Comparison of ENCODE assay signal across 9 cellular contexts in the genomic region with DNA sequence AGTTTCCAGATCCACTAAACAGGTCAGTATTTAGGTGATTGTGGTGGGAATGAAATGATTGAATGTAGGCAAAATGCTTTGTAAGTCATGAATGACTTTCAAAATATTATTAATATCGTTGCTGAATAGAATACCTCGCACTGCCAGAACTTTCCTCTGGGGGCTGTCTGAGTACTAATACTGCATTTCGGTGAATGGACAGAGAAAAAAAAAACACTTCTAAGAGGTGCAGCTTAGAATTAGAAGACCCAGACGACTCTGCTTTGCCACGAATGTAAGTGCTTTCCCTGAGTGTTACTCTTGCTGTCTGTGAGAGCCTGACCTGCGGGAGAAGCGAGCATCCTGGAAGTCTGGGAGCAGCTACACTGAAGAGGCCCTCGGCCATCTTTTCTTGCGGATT.
DNase-seq lines count a peak whose midpoint lies in the region; ATAC-seq, FAIRE-seq and TF ChIP-seq lines count a peak whose summit lies in the region.
"Had no signal": no experiment of that assay in that cellular context is flagged by ENCODE, and none has a peak within 500 bp of the region (broad histone marks: within the 10 kb centered on the region; RNA-seq: fewer than 3 reads in every experiment).

No MANE protein-coding gene starts in this region.

- H4K20me1 ChIP-seq in osteoblast (ENCODE audit: insufficient read depth, low read length) = peaks cover 24% of the 10 kb centered on the region

- no peak for FAIRE-seq in GM12892 (lab: Jason Lieb, UNC)

- H3K4me3 Mint-ChIP-seq in endodermal cell = peak overlapping the region; percentile 39

- peak overlapping the region; percentile 63 for H2AFZ ChIP-seq in osteoblast (ENCODE audit: low read length)

- H3K36me3 ChIP-seq in BE2C (no peaks in the 10 kb centered on the region), endodermal cell (ENCODE audit: control insufficient read depth, insufficient read depth, low read length) (peaks cover 9% of the 10 kb centered on the region), osteoblast (ENCODE audit: insufficient read depth, low read length) (no peaks in the 10 kb centered on the region)

- H3K4me2 ChIP-seq in osteoblast (ENCODE audit: insufficient read depth, low read length) = peak overlapping the region; percentile 90

- H3K27me3 Mint-ChIP-seq in endodermal cell (ENCODE audit: insufficient read depth) = peaks cover 1% of the 10 kb centered on the region

- H3K4me1 Mint-ChIP-seq in endodermal cell = peaks cover 26% of the 10 kb centered on the region

- H3K4me1 ChIP-seq in BE2C = peaks cover 20% of the 10 kb centered on the region
- H3K4me1 ChIP-seq in endodermal cell (ENCODE audit: control insufficient read depth, insufficient read depth, low read length) = peaks cover 22% of the 10 kb centered on the region
- peaks cover 28% of the 10 kb centered on the region for H3K4me1 ChIP-seq in osteoblast (ENCODE audit: insufficient read depth, low read length)

- H3K9me3 ChIP-seq in BE2C (no peaks in the 10 kb centered on the region), endodermal cell (ENCODE audit: control insufficient read depth, low read length) (no peaks in the 10 kb centered on the region), osteoblast (ENCODE audit: low read depth, low read length) (no peaks in the 10 kb centered on the region)

- H3K9me3 Mint-ChIP-seq in endodermal cell = peaks cover 5% of the 10 kb centered on the region

- H3K9ac ChIP-seq in endodermal cell (ENCODE audit: extremely low read depth, low read length, poor library complexity, severe bottlenecking) = no peak overlapping the region

- peak; percentile 45 for TF ChIP-seq CTCF in BE2C (IDR thresholded peaks at IDR 0.05; ENCODE audit: low read depth, low read length)
- peak; percentile 45 for TF ChIP-seq CTCF in endodermal cell (conservative IDR thresholded peaks at IDR 0.05)
- peak; percentile 27 for TF ChIP-seq CTCF in osteoblast (IDR thresholded peaks at IDR 0.05; ENCODE audit: extremely low read depth, low read depth, low read length)

- no peak overlapping the region for H3K27ac Mint-ChIP-seq in endodermal cell

- no peak for DNase-seq in BE2C
- DNase-seq in NCI-H1105 treated with DMSO at 0.1 percent for 48 hours (lab: John Stamatoyannopoulos, UW) = peak; percentile 70
- DNase-seq in endodermal cell = no peak
- peak; percentile 17 for DNase-seq in osteoblast (ENCODE audit: insufficient read length, low spot score, missing footprints)
- DNase-seq in retina = no peak
- no peak for DNase-seq in GM12892 (ENCODE audit: insufficient read length)
- no peak for DNase-seq in activated naive CD4-positive, alpha-beta T cell treated with Interleukin-2 at 50 U/mL for 16 hours
- DNase-seq: activated gamma-delta T cell had no signal

- 88 to 89% methylated on average over 9 of the region's 9 CpGs for WGBS in endodermal cell (ENCODE audit: insufficient coverage in 1 of 2, insufficient read length in 1 of 2), 2 experiments

- H3K27ac ChIP-seq in endodermal cell (ENCODE audit: low read depth, low read length) (peak overlapping the region; percentile 69), osteoblast (ENCODE audit: low read depth, low read length) (peak overlapping the region; percentile 68)

- TF ChIP-seq POLR2A in GM12892 (IDR thresholded peaks at IDR 0.05; ENCODE audit: low read depth, low read length) = no peak

- peaks cover 54% of the 10 kb centered on the region for H3K79me2 ChIP-seq in osteoblast (ENCODE audit: insufficient read depth, low read length)

- H3K4me3 ChIP-seq in BE2C (ENCODE audit: low read depth, low read length) = peak overlapping the region; percentile 71
- H3K4me3 ChIP-seq in endodermal cell (ENCODE audit: low read length) = no peak overlapping the region
- H3K4me3 ChIP-seq in osteoblast (ENCODE audit: insufficient read depth, low read length) = peak overlapping the region; percentile 67

- H3K36me3 Mint-ChIP-seq in endodermal cell (ENCODE audit: low read depth) = peaks cover 2% of the 10 kb centered on the region

- ATAC-seq in HG03439 (IDR thresholded peaks at IDR 0.05; ENCODE audit: unreplicated experiment) = no peak

- H3K27me3 ChIP-seq in BE2C = no peaks in the 10 kb centered on the region
- H3K27me3 ChIP-seq in endodermal cell (ENCODE audit: control insufficient read depth, insufficient read depth, low read length, poor library complexity, severe bottlenecking) = no peaks in the 10 kb centered on the region
- H3K27me3 ChIP-seq in osteoblast (ENCODE audit: insufficient read depth, low read length) = no peaks in the 10 kb centered on the region

Comparison
In these comparisons a context has a peak if more than half of its experiments do, and no peak if none do; other contexts are left out.
1. DNase-seq: peak in NCI-H1105 treated with DMSO at 0.1 percent for 48 hours (single experiment) and osteoblast (single experiment); none in BE2C (single experiment), endodermal cell (single experiment), retina (single experiment), GM12892 (single experiment) and activated naive CD4-positive, alpha-beta T cell treated with Interleukin-2 at 50 U/mL for 16 hours (single experiment).
2. Peak in every context shown above with its lines, with median percentiles within 50 percentile points of each other: CTCF ChIP-seq.